Comparison of ENCODE assay signal across 19 cellular contexts in genomic region chr14:28264306-28264705, GRCh38.
DNase-seq lines count a peak whose midpoint lies in the region; ATAC-seq and TF ChIP-seq lines count a peak whose summit lies in the region.
"Had no signal": no experiment of that assay in that cellular context is flagged by ENCODE, and none has a peak within 500 bp of the region (broad histone marks: within the 10 kb centered on the region; RNA-seq: fewer than 3 reads in every experiment).

No MANE protein-coding gene starts in this region.

- H3K27me3 ChIP-seq in adipocyte (replicated peaks; ENCODE audit: control insufficient read depth, insufficient read depth, low read length) (no peaks in the 10 kb centered on the region), foreskin keratinocyte (peaks cover 5% of the 10 kb centered on the region)
- H3K27me3 ChIP-seq: Peyer's patch, SJCRH30 had no signal

- no peaks in the 10 kb centered on the region for H3K4me1 ChIP-seq in adipocyte (ENCODE audit: control insufficient read depth, insufficient read depth, low read length)
- H3K4me1 ChIP-seq in foreskin keratinocyte = no peaks in the 10 kb centered on the region
- H3K4me1 ChIP-seq: Peyer's patch, SJCRH30 had no signal

- H3K4me1 Mint-ChIP-seq in type B pancreatic cell (ENCODE audit: unreplicated experiment) = no peaks in the 10 kb centered on the region
- H3K4me1 Mint-ChIP-seq: CD14-positive monocyte had no signal

- H3K27ac Mint-ChIP-seq in type B pancreatic cell = no peak overlapping the region
- H3K27ac Mint-ChIP-seq: CD14-positive monocyte, HFFc6 had no signal

- no peaks in the 10 kb centered on the region for H3K36me3 Mint-ChIP-seq in type B pancreatic cell
- H3K36me3 Mint-ChIP-seq: CD14-positive monocyte had no signal

- DNase-seq in NCI-H510A treated with DMSO at 0.1 percent for 48 hours (lab: John Stamatoyannopoulos, UW) (peak; percentile 7), NCI-H510A (lab: John Stamatoyannopoulos, UW) (no peak), adipocyte (ENCODE audit: low read depth) (peak; percentile 28), foreskin keratinocyte (peak in 1 of 2 donors; percentile 2), type B pancreatic cell (ENCODE audit: extremely low spot score, unreplicated experiment) (no peak)
- DNase-seq: COR-L47, DMS153, HFFc6, NCI-H1092, NCI-H1694, NCI-H446, NCI-H82, Peyer's patch, SJCRH30 had no signal

- no peaks in the 10 kb centered on the region for H3K27me3 Mint-ChIP-seq in type B pancreatic cell

- ATAC-seq in foreskin keratinocyte (peak; percentile 55), HG03460 (IDR thresholded peaks at IDR 0.05; ENCODE audit: unreplicated experiment) (no peak), GM19397 (IDR thresholded peaks at IDR 0.05; ENCODE audit: unreplicated experiment) (no peak), GM19455 (IDR thresholded peaks at IDR 0.05; ENCODE audit: unreplicated experiment) (no peak)

- H3K4me3 Mint-ChIP-seq in type B pancreatic cell = peak overlapping the region; percentile 7
- H3K4me3 Mint-ChIP-seq: CD14-positive monocyte, HFFc6 had no signal

- no peak overlapping the region for H3K27ac ChIP-seq in foreskin keratinocyte
- H3K27ac ChIP-seq: KMS-11, Peyer's patch, SJCRH30 had no signal

- TF ChIP-seq CTCF in foreskin keratinocyte (conservative IDR thresholded peaks at IDR 0.05) = no peak
- TF ChIP-seq CTCF in type B pancreatic cell (conservative IDR thresholded peaks at IDR 0.05) = no peak

- H3K9me3 Mint-ChIP-seq in type B pancreatic cell = peaks cover 7% of the 10 kb centered on the region

- H3K9me3 ChIP-seq in adipocyte (ENCODE audit: control insufficient read depth, low read length) = peaks cover 13% of the 10 kb centered on the region
- H3K9me3 ChIP-seq: SJCRH30 had no signal

- H3K9ac ChIP-seq in adipocyte (ENCODE audit: low read length) = no peak overlapping the region
- H3K9ac ChIP-seq: KMS-11 had no signal

- H3K4me3 ChIP-seq in adipocyte (ENCODE audit: low read length) = no peak overlapping the region
- H3K4me3 ChIP-seq: Peyer's patch, SJCRH30 had no signal

- H3K36me3 ChIP-seq in adipocyte (ENCODE audit: control insufficient read depth, insufficient read depth, low read length, severe bottlenecking) = no peaks in the 10 kb centered on the region
- H3K36me3 ChIP-seq: Peyer's patch, SJCRH30 had no signal

Comparison
In these comparisons a context has a peak if more than half of its experiments do, and no peak if none do; other contexts are left out.
1. DNase-seq: peak in NCI-H510A treated with DMSO at 0.1 percent for 48 hours (single experiment) and adipocyte (single experiment); none in NCI-H510A (single experiment) and type B pancreatic cell (single experiment).